In genomic region chr22:48838376-48838775, GRCh38 we compare ENCODE assay signal across 1 cellular context.
TF ChIP-seq lines count a peak whose summit lies in the region.

No MANE protein-coding gene starts in this region.

TF ChIP-seq in H1, 55 proteins besides CTCF, POLR2A, EP300 and RAD21:
- no peak for TF ChIP-seq EZH2 (IDR thresholded peaks at IDR 0.05; ENCODE audit: low read depth, low read length, severe bottlenecking)
- no peak for TF ChIP-seq HDAC2 (IDR thresholded peaks at IDR 0.05; ENCODE audit: borderline replicate concordance in 1 of 2, low read depth in 2 of 2, low read length in 2 of 2)
- no peak for TF ChIP-seq SIRT6 (IDR thresholded peaks at IDR 0.05; ENCODE audit: low read length)
- TF ChIP-seq, protein P1, sequence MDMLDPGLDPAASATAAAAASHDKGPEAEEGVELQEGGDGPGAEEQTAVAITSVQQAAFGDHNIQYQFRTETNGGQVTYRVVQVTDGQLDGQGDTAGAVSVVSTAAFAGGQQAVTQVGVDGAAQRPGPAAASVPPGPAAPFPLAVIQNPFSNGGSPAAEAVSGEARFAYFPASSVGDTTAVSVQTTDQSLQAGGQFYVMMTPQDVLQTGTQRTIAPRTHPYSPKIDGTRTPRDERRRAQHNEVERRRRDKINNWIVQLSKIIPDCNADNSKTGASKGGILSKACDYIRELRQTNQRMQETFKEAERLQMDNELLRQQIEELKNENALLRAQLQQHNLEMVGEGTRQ (IDR thresholded peaks at IDR 0.05; ENCODE audit: low read length): no peak
- TF ChIP-seq POLR2AphosphoS5 (IDR thresholded peaks at IDR 0.05; ENCODE audit: low read depth, low read length): no peak
- TF ChIP-seq CTBP2 (IDR thresholded peaks at IDR 0.05; ENCODE audit: borderline replicate concordance, insufficient read depth, insufficient read length, low read length): no peak
- TF ChIP-seq ASH2L (IDR thresholded peaks at IDR 0.05; ENCODE audit: low read length): no peak
- no peak for TF ChIP-seq SP4 (IDR thresholded peaks at IDR 0.05; ENCODE audit: low read length)
- TF ChIP-seq, protein P2, sequence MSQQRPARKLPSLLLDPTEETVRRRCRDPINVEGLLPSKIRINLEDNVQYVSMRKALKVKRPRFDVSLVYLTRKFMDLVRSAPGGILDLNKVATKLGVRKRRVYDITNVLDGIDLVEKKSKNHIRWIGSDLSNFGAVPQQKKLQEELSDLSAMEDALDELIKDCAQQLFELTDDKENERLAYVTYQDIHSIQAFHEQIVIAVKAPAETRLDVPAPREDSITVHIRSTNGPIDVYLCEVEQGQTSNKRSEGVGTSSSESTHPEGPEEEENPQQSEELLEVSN (IDR thresholded peaks at IDR 0.05): no peak
- no peak for TF ChIP-seq BRCA1 (IDR thresholded peaks at IDR 0.05; ENCODE audit: low read depth, low read length)
- TF ChIP-seq BCL11A (IDR thresholded peaks at IDR 0.05; ENCODE audit: low read depth in 2 of 2, low read length in 2 of 2): no peak
